14 cellular contexts compared by ENCODE assay signal in the genomic region with DNA sequence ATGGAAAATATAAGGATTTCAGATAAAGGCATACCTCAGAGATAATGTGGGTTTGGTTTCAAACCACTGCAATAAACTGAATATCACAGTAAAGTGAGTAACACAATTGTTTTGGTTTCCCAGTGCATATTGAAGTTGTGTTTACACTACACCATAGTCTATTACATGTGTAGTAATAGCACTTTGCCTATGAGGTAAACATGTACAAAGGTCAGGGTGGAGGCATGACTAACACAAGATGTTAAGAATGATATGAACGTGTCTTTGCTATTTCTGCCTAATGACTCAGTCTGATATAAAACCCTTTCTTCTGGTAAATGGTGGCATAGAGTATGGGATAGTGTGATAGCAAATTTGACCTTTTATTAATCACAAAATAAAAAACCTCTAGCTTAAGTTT.
DNase-seq lines count a peak whose midpoint lies in the region; ATAC-seq and TF ChIP-seq lines count a peak whose summit lies in the region.
"Had no signal": no experiment of that assay in that cellular context is flagged by ENCODE, and none has a peak within 500 bp of the region (broad histone marks: within the 10 kb centered on the region; RNA-seq: fewer than 3 reads in every experiment).

No MANE protein-coding gene starts in this region.

- no peaks in the 10 kb centered on the region for H3K36me3 Mint-ChIP-seq in activated CD8-positive, alpha-beta T cell treated with anti-CD3 and anti-CD28 coated beads for 36 hours (ENCODE audit: low read depth)

- no peak overlapping the region for H3K4me3 ChIP-seq in hepatocyte
- H3K4me3 ChIP-seq: HAP-1, left ventricle myocardium inferior had no signal

- H3K79me2 ChIP-seq in hepatocyte: no peaks in the 10 kb centered on the region

- no peak overlapping the region for H2AFZ ChIP-seq in hepatocyte

- no peaks in the 10 kb centered on the region for H3K9me2 ChIP-seq in hepatocyte (replicated peaks; ENCODE audit: insufficient read depth)

- H3K27me3 ChIP-seq in hepatocyte: no peaks in the 10 kb centered on the region
- H3K27me3 ChIP-seq: neutrophil had no signal

- no peaks in the 10 kb centered on the region for H3K9me3 ChIP-seq in hepatocyte (ENCODE audit: low read depth)
- H3K9me3 ChIP-seq: neutrophil had no signal

- H3K4me2 ChIP-seq in hepatocyte: no peak overlapping the region

- WGBS in hepatocyte (ENCODE audit: low lambda C conversion rate, missing lambda C conversion rate): 19% methylated on average over 1 of the region's 1 CpG

- DNase-seq in AG08395 (ENCODE audit: low spot score) (peak; percentile 43), HPDE6-E6E7 (ENCODE audit: extremely low spot score) (peak; percentile 54), amniotic stem cell (lab: John Stamatoyannopoulos, UW) (peak; percentile 28), hepatocyte (ENCODE audit: low spot score) (peak; percentile 64), NCI-H345 treated with DMSO at 0.1 percent for 48 hours (lab: John Stamatoyannopoulos, UW; ENCODE audit: unreplicated experiment) (no peak), NCI-H446 treated with DMSO at 0.1 percent for 48 hours (lab: John Stamatoyannopoulos, UW) (no peak)
- DNase-seq in activated CD8-positive, alpha-beta T cell treated with anti-CD3 and anti-CD28 coated beads for 36 hours: no peak
- no peak for DNase-seq in activated naive CD4-positive, alpha-beta T cell (lab: John Stamatoyannopoulos, UW)
- DNase-seq: left ventricle myocardium inferior; NCI-H1105 treated with DMSO at 0.1 percent for 48 hours; stimulated activated naive CD4-positive, alpha-beta T cell had no signal

- no peaks in the 10 kb centered on the region for H3K4me1 ChIP-seq in hepatocyte (ENCODE audit: insufficient read depth)
- H3K4me1 ChIP-seq: HAP-1, left ventricle myocardium inferior had no signal

- H3K4me1 Mint-ChIP-seq in activated CD8-positive, alpha-beta T cell treated with anti-CD3 and anti-CD28 coated beads for 36 hours (ENCODE audit: low read depth): no peaks in the 10 kb centered on the region

- intact Hi-C loops in activated CD8-positive, alpha-beta T cell treated with anti-CD3 and anti-CD28 coated beads for 36 hours (cut with micrococcal nuclease): no loop called here

- no peak for TF ChIP-seq CTCF in hepatocyte (IDR thresholded peaks at IDR 0.05; ENCODE audit: poor library complexity)
- no peak for TF ChIP-seq CTCF in activated CD8-positive, alpha-beta T cell treated with anti-CD3 and anti-CD28 coated beads for 36 hours (IDR thresholded peaks at IDR 0.05)

- no peaks in the 10 kb centered on the region for H4K20me1 ChIP-seq in hepatocyte (ENCODE audit: insufficient read depth, poor library complexity, severe bottlenecking)

- H3K9me3 Mint-ChIP-seq in activated CD8-positive, alpha-beta T cell treated with anti-CD3 and anti-CD28 coated beads for 36 hours: peaks cover 10% of the 10 kb centered on the region

- no peak for ATAC-seq in activated CD8-positive, alpha-beta T cell treated with anti-CD3 and anti-CD28 coated beads for 36 hours

- H3K27me3 Mint-ChIP-seq in activated CD8-positive, alpha-beta T cell treated with anti-CD3 and anti-CD28 coated beads for 36 hours: no peaks in the 10 kb centered on the region

- no peaks in the 10 kb centered on the region for H3K36me3 ChIP-seq in hepatocyte (replicated peaks; ENCODE audit: insufficient read depth, low read depth)
- H3K36me3 ChIP-seq: HAP-1, left ventricle myocardium inferior, neutrophil had no signal

- no peak overlapping the region for H3K27ac Mint-ChIP-seq in activated CD8-positive, alpha-beta T cell treated with anti-CD3 and anti-CD28 coated beads for 36 hours

- no peak overlapping the region for H3K4me3 Mint-ChIP-seq in activated CD8-positive, alpha-beta T cell treated with anti-CD3 and anti-CD28 coated beads for 36 hours

- CTCF ChIA-PET in activated CD8-positive, alpha-beta T cell treated with anti-CD3 and anti-CD28 coated beads for 36 hours (lab: Charles Lee): no interaction called here

- H3K27ac ChIP-seq in hepatocyte: peak overlapping the region; percentile 77
- H3K27ac ChIP-seq: C4-2B, left ventricle myocardium inferior, neutrophil had no signal

- POLR2A ChIA-PET in activated CD8-positive, alpha-beta T cell treated with anti-CD3 and anti-CD28 coated beads for 36 hours (lab: Charles Lee): no interaction called here

Comparison
In these comparisons a context has a peak if more than half of its experiments do, and no peak if none do; other contexts are left out.
1. DNase-seq: peak in AG08395 (single experiment), HPDE6-E6E7 (single experiment), amniotic stem cell (single experiment) and hepatocyte (single experiment); none in NCI-H345 treated with DMSO at 0.1 percent for 48 hours (single experiment), activated CD8-positive, alpha-beta T cell treated with anti-CD3 and anti-CD28 coated beads for 36 hours (single experiment), NCI-H446 treated with DMSO at 0.1 percent for 48 hours (single experiment) and activated naive CD4-positive, alpha-beta T cell (0 of 4).